In the genomic region with DNA sequence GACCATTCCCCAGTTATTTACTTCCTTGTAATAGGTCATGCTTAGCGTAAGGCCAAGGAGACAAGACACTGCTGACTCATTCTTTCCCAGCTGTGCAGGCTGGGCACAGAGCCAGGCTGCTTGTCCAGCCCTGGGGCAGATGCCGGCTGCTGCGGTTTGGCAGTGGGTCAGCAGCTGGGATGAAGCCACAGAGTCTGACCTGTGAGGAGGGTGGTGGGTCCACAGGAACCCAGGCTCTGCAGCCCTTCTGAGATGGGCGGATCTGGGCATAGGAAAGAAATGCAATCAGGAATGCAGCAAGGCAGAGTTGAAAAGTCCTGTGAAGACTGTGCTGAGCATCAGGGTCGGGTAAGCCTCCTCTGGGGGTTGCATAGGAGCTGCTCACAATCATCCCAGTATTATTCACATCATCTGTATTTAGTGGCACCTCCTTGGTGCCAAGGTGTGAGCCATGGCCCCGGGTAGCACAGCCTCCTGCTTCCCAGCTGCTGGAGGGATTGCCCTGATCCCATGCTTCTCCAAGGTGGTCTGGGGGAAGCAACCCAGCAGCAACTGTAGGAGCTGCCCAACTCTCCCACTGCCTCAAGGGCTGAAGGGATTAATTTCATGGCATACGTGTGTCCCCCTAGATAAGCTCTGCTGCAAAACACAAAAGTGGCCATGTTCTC, we compare ENCODE assay signal across 8 cellular contexts.
DNase-seq lines count a peak whose midpoint lies in the region; ATAC-seq and TF ChIP-seq lines count a peak whose summit lies in the region.

No MANE protein-coding gene starts in this region.

- no peak overlapping the region for H4K91ac ChIP-seq in IMR-90 (ENCODE audit: insufficient read depth, low read depth, low read length)

- H3K9ac ChIP-seq in IMR-90 (ENCODE audit: low read depth, low read length): no peak overlapping the region

- H3K79me1 ChIP-seq in IMR-90 (ENCODE audit: low read depth in 1 of 2, low read length in 2 of 2): no peaks in the 10 kb centered on the region

- H4K8ac ChIP-seq in IMR-90 (ENCODE audit: low read depth in 2 of 2, low read length in 2 of 2): no peak overlapping the region

- H4K20me1 ChIP-seq in IMR-90 (ENCODE audit: insufficient read depth, low read length) (no peaks in the 10 kb centered on the region), OCI-LY7 (ENCODE audit: insufficient read depth, low read length) (no peaks in the 10 kb centered on the region)

- H3K18ac ChIP-seq in IMR-90 (ENCODE audit: low read depth, low read length): no peak overlapping the region

- dilution Hi-C loops in IMR-90 (cut with HindIII; ENCODE audit: low sequenced_read_pairs, unreplicated experiment): no loop called here

- no peak overlapping the region for H2AK9ac ChIP-seq in IMR-90 (replicated peaks; ENCODE audit: low read depth, low read length, poor library complexity)

- no peak overlapping the region for H2BK20ac ChIP-seq in IMR-90 (ENCODE audit: low read depth, low read length)

- DNase-seq in C1 segment of cervical spinal cord (lab: John Stamatoyannopoulos, UW): peak in 13 of 14 donors; percentile 2 to 91 (median 79)
- DNase-seq in IMR-90: peak; percentile 92
- peak; percentile 98 for DNase-seq in astrocyte of the spinal cord (ENCODE audit: low read depth, low spot score)
- peak; percentile 97 for DNase-seq in iris pigment epithelial cell (ENCODE audit: low read depth)
- DNase-seq in stomach: peak; percentile 94
- DNase-seq in OCI-LY7 (ENCODE audit: low spot score): no peak
- DNase-seq in GM19238 (ENCODE audit: insufficient read length, low spot score): no peak

- H2AFZ ChIP-seq in IMR-90 (replicated peaks; ENCODE audit: low read length, poor library complexity) (peak overlapping the region; percentile 51), OCI-LY7 (ENCODE audit: low read length) (no peak overlapping the region)

- H3K9me3 ChIP-seq in IMR-90 (ENCODE audit: control insufficient read depth, insufficient read depth, low read length) (no peaks in the 10 kb centered on the region), stomach (no peaks in the 10 kb centered on the region), OCI-LY7 (ENCODE audit: low read length) (no peaks in the 10 kb centered on the region)

- no TSS peak for BruUV-seq in IMR-90 (replicated peaks; lab: Mats Ljungman, UMichigan)
- no TSS peak for BruUV-seq in OCI-LY7 (replicated peaks; lab: Mats Ljungman, UMichigan)

- no CpG with 5 or more reads among the region's 7 CpGs for WGBS in IMR-90 (ENCODE audit: extremely low coverage in 2 of 2, insufficient read length in 1 of 2), 2 experiments
- 11 to 27% (median 19%) methylated on average over 6 to 7 of the region's 7 CpGs for WGBS in stomach, 5 donors

- H3K9me1 ChIP-seq in IMR-90 (ENCODE audit: insufficient read depth, low read length): no peaks in the 10 kb centered on the region

- H3K4me3 ChIP-seq in IMR-90 (ENCODE audit: insufficient read depth, low read depth, low read length): no peak overlapping the region
- no peak overlapping the region for H3K4me3 ChIP-seq in astrocyte of the spinal cord (ENCODE audit: low read depth, low read length)
- no peak overlapping the region for H3K4me3 ChIP-seq in stomach
- H3K4me3 ChIP-seq in OCI-LY7 (ENCODE audit: low read depth, low read length, poor library complexity, severe bottlenecking): no peak overlapping the region

- TF ChIP-seq CTCF in IMR-90 (conservative IDR thresholded peaks at IDR 0.05; ENCODE audit: low read depth, low read length) (no peak), astrocyte of the spinal cord (IDR thresholded peaks at IDR 0.05; ENCODE audit: low read depth, low read length) (no peak), stomach (IDR thresholded peaks at IDR 0.05) (no peak), OCI-LY7 (conservative IDR thresholded peaks at IDR 0.05; ENCODE audit: low read length) (no peak)

- H2BK120ac ChIP-seq in IMR-90 (ENCODE audit: low read depth, low read length): no peak overlapping the region

- no peak for TF ChIP-seq EP300 in stomach (IDR thresholded peaks at IDR 0.05)

- H3K9me2 ChIP-seq in OCI-LY7 (ENCODE audit: insufficient read depth, low read length): no peaks in the 10 kb centered on the region

- H3K36me3 ChIP-seq in IMR-90 (ENCODE audit: control insufficient read depth, insufficient read depth, low read length) (no peaks in the 10 kb centered on the region), stomach (no peaks in the 10 kb centered on the region), OCI-LY7 (ENCODE audit: insufficient read depth, low read length) (no peaks in the 10 kb centered on the region)

- H3K23ac ChIP-seq in IMR-90 (ENCODE audit: low read depth, low read length): no peak overlapping the region

- no peak overlapping the region for H2BK15ac ChIP-seq in IMR-90 (ENCODE audit: low read depth, low read length)

- no peak overlapping the region for H3K4ac ChIP-seq in IMR-90 (ENCODE audit: low read depth, low read length)

- POLR2A ChIA-PET in IMR-90 (lab: Charles Lee; ENCODE audit: unreplicated experiment) (no interaction called here), OCI-LY7 (lab: Charles Lee) (interaction anchor here (1.1 kb wide), 1 partner anchor 19 kb away, joined by 3 read pairs; no protein-coding TSS in a partner anchor)

- in situ Hi-C loops in IMR-90 (cut with MboI; ENCODE audit: low sequenced_read_pairs): no loop called here
- in situ Hi-C loops in astrocyte of the spinal cord (cut with HindIII; ENCODE audit: low sequenced_read_pairs): no loop called here

- no peak for TF ChIP-seq POLR2A in IMR-90 (IDR thresholded peaks at IDR 0.05; ENCODE audit: low read depth, low read length)
- TF ChIP-seq POLR2A in stomach (IDR thresholded peaks at IDR 0.05): no peak

- no peaks in the 10 kb centered on the region for H3K79me2 ChIP-seq in OCI-LY7 (ENCODE audit: insufficient read depth, low read depth, low read length)

- no peak overlapping the region for H2AK5ac ChIP-seq in IMR-90 (ENCODE audit: low read depth, low read length)

- ATAC-seq in GM21423 (IDR thresholded peaks at IDR 0.05; ENCODE audit: unreplicated experiment) (peak; percentile 52), IMR-90 (ENCODE audit: low read depth) (peak; percentile 78)

- no peak overlapping the region for H4K5ac ChIP-seq in IMR-90 (ENCODE audit: low read depth, low read length)

- H2BK5ac ChIP-seq in IMR-90 (ENCODE audit: low read depth, low read length, poor library complexity, severe bottlenecking): no peak overlapping the region

- no peak for TF ChIP-seq RAD21 in IMR-90 (IDR thresholded peaks at IDR 0.05; ENCODE audit: low read length)

- no peak overlapping the region for H3K14ac ChIP-seq in IMR-90 (replicated peaks; ENCODE audit: low read depth, low read length)

- intact Hi-C loops in IMR-90 (cut with micrococcal nuclease) (loop anchor here (10.0 kb wide), 1 partner anchor 894 kb away; no protein-coding TSS in a partner anchor), stomach (cut with DNase I; ENCODE audit: low total_unique reads) (no loop called here), OCI-LY7 (cut with micrococcal nuclease; ENCODE audit: unreplicated experiment) (no loop called here)

- no peak overlapping the region for H3K56ac ChIP-seq in IMR-90 (ENCODE audit: extremely low read depth, insufficient read depth, low read length)

- H3K27ac ChIP-seq in IMR-90 (ENCODE audit: insufficient read depth, low read length) (no peak overlapping the region), stomach (no peak overlapping the region), OCI-LY7 (ENCODE audit: low read depth, low read length, poor library complexity, severe bottlenecking) (no peak overlapping the region)

- H3K27me3 ChIP-seq in IMR-90 (ENCODE audit: control insufficient read depth, insufficient read depth, low read length) (peaks cover 18% of the 10 kb centered on the region), stomach (peaks cover 0 to 8% (median 0%) of the 10 kb centered on the region in 3 donors)

- H3K4me1 ChIP-seq in IMR-90 (ENCODE audit: control insufficient read depth, insufficient read depth, low read length) (peaks cover 2% of the 10 kb centered on the region; the same call in 1 of the 2 replicates), stomach (peaks cover 25 to 59% (median 42%) of the 10 kb centered on the region in 4 donors), OCI-LY7 (ENCODE audit: insufficient read depth, low read length, poor library complexity, severe bottlenecking) (peaks cover 10% of the 10 kb centered on the region)

- CTCF ChIA-PET in IMR-90 (lab: Yijun Ruan, JAX): no interaction called here
- CTCF ChIA-PET in OCI-LY7 (lab: Charles Lee; ENCODE audit: unreplicated experiment): no interaction called here

- H3K4me2 ChIP-seq in IMR-90 (ENCODE audit: low read depth, low read length): no peak overlapping the region
- no peak overlapping the region for H3K4me2 ChIP-seq in OCI-LY7 (ENCODE audit: low read length)

TF ChIP-seq in IMR-90, 13 proteins besides CTCF, POLR2A, EP300 and RAD21 (continues in another document):
- TF ChIP-seq CEBPB (IDR thresholded peaks at IDR 0.05; ENCODE audit: low read depth, low read length): no peak
- TF ChIP-seq RCOR1 (IDR thresholded peaks at IDR 0.05; ENCODE audit: insufficient replicate concordance, low read length): peak; percentile 63
- TF ChIP-seq SMC3 (IDR thresholded peaks at IDR 0.05; ENCODE audit: low read depth, low read length): no peak
- TF ChIP-seq, protein P1, sequence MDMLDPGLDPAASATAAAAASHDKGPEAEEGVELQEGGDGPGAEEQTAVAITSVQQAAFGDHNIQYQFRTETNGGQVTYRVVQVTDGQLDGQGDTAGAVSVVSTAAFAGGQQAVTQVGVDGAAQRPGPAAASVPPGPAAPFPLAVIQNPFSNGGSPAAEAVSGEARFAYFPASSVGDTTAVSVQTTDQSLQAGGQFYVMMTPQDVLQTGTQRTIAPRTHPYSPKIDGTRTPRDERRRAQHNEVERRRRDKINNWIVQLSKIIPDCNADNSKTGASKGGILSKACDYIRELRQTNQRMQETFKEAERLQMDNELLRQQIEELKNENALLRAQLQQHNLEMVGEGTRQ (IDR thresholded peaks at IDR 0.05; ENCODE audit: low read depth, low read length): no peak
- TF ChIP-seq MXI1 (IDR thresholded peaks at IDR 0.05; ENCODE audit: borderline replicate concordance, low read depth, low read length): no peak
- no peak for TF ChIP-seq CHD1 (IDR thresholded peaks at IDR 0.05; ENCODE audit: low read depth, low read length)
- peak; percentile 64; the same call in 1 of the 2 replicates for TF ChIP-seq NFE2L2 (IDR thresholded peaks at IDR 0.05; ENCODE audit: low read depth, low read length)
- no peak for TF ChIP-seq RFX5 (IDR thresholded peaks at IDR 0.05; ENCODE audit: low read depth, low read length)
- no peak for TF ChIP-seq MAZ (IDR thresholded peaks at IDR 0.05; ENCODE audit: borderline replicate concordance, low read depth, low read length)
- no peak for TF ChIP-seq MAFK (IDR thresholded peaks at IDR 0.05; ENCODE audit: low read depth, low read length)
- TF ChIP-seq FOS (IDR thresholded peaks at IDR 0.05; ENCODE audit: low read depth, low read length): peak; percentile 78
- peak; percentile 63 for TF ChIP-seq BHLHE40 (IDR thresholded peaks at IDR 0.05; ENCODE audit: low read depth, low read length)

Comparison
In these comparisons a context has a peak if more than half of its experiments do, and no peak if none do; other contexts are left out.
1. DNase-seq: peak in C1 segment of cervical spinal cord (13 of 14), IMR-90 (single experiment), astrocyte of the spinal cord (single experiment), iris pigment epithelial cell (single experiment) and stomach (single experiment); none in OCI-LY7 (single experiment) and GM19238 (single experiment).